In genomic region chr9:137224850-137225694, GRCh38 we compare ENCODE assay signal across 1 cellular context.
TF ChIP-seq lines count a peak whose summit lies in the region.

A gene with protein sequence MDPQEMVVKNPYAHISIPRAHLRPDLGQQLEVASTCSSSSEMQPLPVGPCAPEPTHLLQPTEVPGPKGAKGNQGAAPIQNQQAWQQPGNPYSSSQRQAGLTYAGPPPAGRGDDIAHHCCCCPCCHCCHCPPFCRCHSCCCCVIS (plus strand): TSS chr9:137225174. CDS start chr9:137225622, 448 bp downstream.

TF ChIP-seq in GM23338, 12 proteins besides CTCF, POLR2A, EP300 and RAD21 (continued from another document):
- TF ChIP-seq ZNF462 (CRISPR knock-in tag; IDR thresholded peaks at IDR 0.05): no peak
TF ChIP-seq in GM23338: peak in this region for 0.
